In genomic region chr11:120945042-120945441, GRCh38 we compare ENCODE assay signal across 1 cellular context.
TF ChIP-seq lines count a peak whose summit lies in the region.

No MANE protein-coding gene starts in this region.

TF ChIP-seq in GM12878, 131 proteins besides CTCF, POLR2A, EP300 and RAD21 (continued from another document):
- TF ChIP-seq, protein P1, sequence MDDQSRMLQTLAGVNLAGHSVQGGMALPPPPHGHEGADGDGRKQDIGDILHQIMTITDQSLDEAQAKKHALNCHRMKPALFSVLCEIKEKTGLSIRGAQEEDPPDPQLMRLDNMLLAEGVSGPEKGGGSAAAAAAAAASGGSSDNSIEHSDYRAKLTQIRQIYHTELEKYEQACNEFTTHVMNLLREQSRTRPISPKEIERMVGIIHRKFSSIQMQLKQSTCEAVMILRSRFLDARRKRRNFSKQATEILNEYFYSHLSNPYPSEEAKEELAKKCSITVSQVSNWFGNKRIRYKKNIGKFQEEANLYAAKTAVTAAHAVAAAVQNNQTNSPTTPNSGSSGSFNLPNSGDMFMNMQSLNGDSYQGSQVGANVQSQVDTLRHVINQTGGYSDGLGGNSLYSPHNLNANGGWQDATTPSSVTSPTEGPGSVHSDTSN (IDR thresholded peaks at IDR 0.05; ENCODE audit: insufficient replicate concordance, low read depth, low read length): no peak
- TF ChIP-seq TAF1 (IDR thresholded peaks at IDR 0.05; ENCODE audit: borderline replicate concordance, low read depth, low read length) (no peak), MTA2 (IDR thresholded peaks at IDR 0.05; ENCODE audit: low read depth) (no peak), RELA (IDR thresholded peaks at IDR 0.05; ENCODE audit: borderline replicate concordance, partially characterized antibody) (no peak), ZNF384 (IDR thresholded peaks at IDR 0.05; ENCODE audit: borderline replicate concordance, low read depth, low read length) (no peak), SIN3A (IDR thresholded peaks at IDR 0.05; ENCODE audit: low read depth, low read length) (no peak), NR2F1 (conservative IDR thresholded peaks at IDR 0.05) (no peak), ZNF217 (IDR thresholded peaks at IDR 0.05) (no peak)
